In the genomic region with DNA sequence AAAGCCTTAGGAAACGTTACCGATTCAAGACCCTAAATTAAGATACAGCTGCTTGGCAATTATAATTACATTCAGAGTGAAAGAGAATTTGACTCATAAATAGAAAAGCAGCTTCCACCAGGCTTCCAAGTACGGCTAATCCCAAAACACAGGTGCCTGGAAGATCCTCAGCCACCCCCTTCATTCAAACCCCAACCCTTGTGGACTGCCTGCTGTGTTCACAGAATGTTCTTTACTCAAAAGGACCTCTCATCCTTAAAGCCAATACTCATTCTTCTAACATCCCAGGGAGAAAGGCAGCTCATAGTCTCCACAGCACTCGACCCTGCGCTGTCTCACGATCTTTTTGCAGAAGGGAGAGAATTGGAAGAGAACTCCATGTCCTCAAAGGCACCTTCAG, we compare ENCODE assay signal across 16 cellular contexts. TPM values are rescaled to one million over a fixed set of nuclear protein-coding genes. Genes with fewer than 3 reads are reported as not detected.
DNase-seq lines count a peak whose midpoint lies in the region; ATAC-seq and TF ChIP-seq lines count a peak whose summit lies in the region.
"Had no signal": no experiment of that assay in that cellular context is flagged by ENCODE, and none has a peak within 500 bp of the region (broad histone marks: within the 10 kb centered on the region; RNA-seq: fewer than 3 reads in every experiment).

No MANE protein-coding gene starts in this region.

- POLR2A ChIA-PET in WTC11 (lab: Charles Lee), result no interaction called here

- H3K27me3 ChIP-seq in neural progenitor cell, result no peaks in the 10 kb centered on the region
- H3K27me3 ChIP-seq: BE2C had no signal

- CTCF ChIA-PET in WTC11 (lab: Charles Lee), result interaction anchor here (1.0 kb wide), 1 partner anchor 23 kb away, joined by 3 read pairs; no protein-coding TSS in a partner anchor

- no peak overlapping the region for H3K4me3 Mint-ChIP-seq in WTC11
- H3K4me3 Mint-ChIP-seq in neural progenitor cell, result no peak overlapping the region
- H3K4me3 Mint-ChIP-seq: CD8-positive, alpha-beta memory T cell had no signal

- H4K20me1 ChIP-seq in neural progenitor cell (ENCODE audit: low read depth), result no peaks in the 10 kb centered on the region

- H3K4me1 ChIP-seq in neural progenitor cell, result peaks cover 29% of the 10 kb centered on the region
- H3K4me1 ChIP-seq: BE2C had no signal

- H3K36me3 Mint-ChIP-seq in WTC11 (peaks cover 13% of the 10 kb centered on the region; the same call in 1 of the 2 replicates), neural progenitor cell (peaks cover 27% of the 10 kb centered on the region)

- H3K36me3 ChIP-seq in neural progenitor cell, result no peaks in the 10 kb centered on the region

- H3K4me1 Mint-ChIP-seq in WTC11 (peaks cover 16% of the 10 kb centered on the region), neural progenitor cell (peaks cover 13% of the 10 kb centered on the region)
- H3K4me1 Mint-ChIP-seq: CD4-positive, CD25-positive, alpha-beta regulatory T cell; CD8-positive, alpha-beta memory T cell had no signal

- H3K9me3 Mint-ChIP-seq in WTC11, result no peaks in the 10 kb centered on the region
- H3K9me3 Mint-ChIP-seq in neural progenitor cell, result no peaks in the 10 kb centered on the region
- H3K9me3 Mint-ChIP-seq: CD4-positive, CD25-positive, alpha-beta regulatory T cell; CD8-positive, alpha-beta memory T cell had no signal

- peak overlapping the region; percentile 63 for H3K4me2 ChIP-seq in neural progenitor cell

- DNase-seq in WTC11 (ENCODE audit: low spot score) (no peak), iPS-NIHi11 (ENCODE audit: low spot score) (peak; percentile 30), neural progenitor cell (ENCODE audit: low spot score) (peak; percentile 76), NCI-H446 (lab: John Stamatoyannopoulos, UW) (no peak), DMS153 treated with DMSO at 0.1 percent for 48 hours (lab: John Stamatoyannopoulos, UW; ENCODE audit: unreplicated experiment) (no peak)
- DNase-seq in stimulated activated CD8-positive, alpha-beta memory T cell treated with anti-CD3 and anti-CD28 coated beads, Interleukin-4, amount 100 ng/mL, for 48 hours, result no peak
- DNase-seq: ACHN; BE2C; C1 segment of cervical spinal cord; CD4-positive, CD25-positive, alpha-beta regulatory T cell; CD8-positive, alpha-beta memory T cell; COR-L47; DMS 273 treated with DMSO at 0.1 percent for 48 hours; HCEC 1CT; IMR-90 had no signal

- H3K4me3 ChIP-seq in neural progenitor cell, result no peak overlapping the region

- H2AFZ ChIP-seq in neural progenitor cell (replicated peaks), result no peak overlapping the region

- H3K9me3 ChIP-seq in neural progenitor cell (ENCODE audit: low read depth), result no peaks in the 10 kb centered on the region
- H3K9me3 ChIP-seq: BE2C had no signal

- no peaks in the 10 kb centered on the region for H3K79me2 ChIP-seq in neural progenitor cell (ENCODE audit: low read depth)

- H3K27ac Mint-ChIP-seq in WTC11 (peak overlapping the region; percentile 22; the same call in 1 of the 2 replicates), neural progenitor cell (peak overlapping the region; percentile 86)
- H3K27ac Mint-ChIP-seq: CD8-positive, alpha-beta memory T cell had no signal

- H3K9ac ChIP-seq in neural progenitor cell, result no peak overlapping the region

- H3K27ac ChIP-seq in neural progenitor cell, result peak overlapping the region; percentile 91

- ATAC-seq in WTC11 (peak; percentile 43; the same call in 1 of the 2 replicates), HG03460 (IDR thresholded peaks at IDR 0.05; ENCODE audit: unreplicated experiment) (no peak)

- TF ChIP-seq CTCF in WTC11 (IDR thresholded peaks at IDR 0.05), result no peak
- no peak for TF ChIP-seq CTCF in neural progenitor cell (IDR thresholded peaks at IDR 0.05)

- H3K27me3 Mint-ChIP-seq in WTC11 (ENCODE audit: low read depth) (no peaks in the 10 kb centered on the region), neural progenitor cell (ENCODE audit: insufficient read depth, low read depth) (peaks cover 2% of the 10 kb centered on the region)
- H3K27me3 Mint-ChIP-seq: CD4-positive, CD25-positive, alpha-beta regulatory T cell had no signal

- peaks cover 22% of the 10 kb centered on the region for H3F3A ChIP-seq in neural progenitor cell (ENCODE audit: low read depth)

TF ChIP-seq in WTC11, 78 proteins besides CTCF, POLR2A, EP300 and RAD21:
- no peak for TF ChIP-seq RORB (CRISPR knock-in tag; IDR thresholded peaks at IDR 0.05)
- TF ChIP-seq, protein P1, sequence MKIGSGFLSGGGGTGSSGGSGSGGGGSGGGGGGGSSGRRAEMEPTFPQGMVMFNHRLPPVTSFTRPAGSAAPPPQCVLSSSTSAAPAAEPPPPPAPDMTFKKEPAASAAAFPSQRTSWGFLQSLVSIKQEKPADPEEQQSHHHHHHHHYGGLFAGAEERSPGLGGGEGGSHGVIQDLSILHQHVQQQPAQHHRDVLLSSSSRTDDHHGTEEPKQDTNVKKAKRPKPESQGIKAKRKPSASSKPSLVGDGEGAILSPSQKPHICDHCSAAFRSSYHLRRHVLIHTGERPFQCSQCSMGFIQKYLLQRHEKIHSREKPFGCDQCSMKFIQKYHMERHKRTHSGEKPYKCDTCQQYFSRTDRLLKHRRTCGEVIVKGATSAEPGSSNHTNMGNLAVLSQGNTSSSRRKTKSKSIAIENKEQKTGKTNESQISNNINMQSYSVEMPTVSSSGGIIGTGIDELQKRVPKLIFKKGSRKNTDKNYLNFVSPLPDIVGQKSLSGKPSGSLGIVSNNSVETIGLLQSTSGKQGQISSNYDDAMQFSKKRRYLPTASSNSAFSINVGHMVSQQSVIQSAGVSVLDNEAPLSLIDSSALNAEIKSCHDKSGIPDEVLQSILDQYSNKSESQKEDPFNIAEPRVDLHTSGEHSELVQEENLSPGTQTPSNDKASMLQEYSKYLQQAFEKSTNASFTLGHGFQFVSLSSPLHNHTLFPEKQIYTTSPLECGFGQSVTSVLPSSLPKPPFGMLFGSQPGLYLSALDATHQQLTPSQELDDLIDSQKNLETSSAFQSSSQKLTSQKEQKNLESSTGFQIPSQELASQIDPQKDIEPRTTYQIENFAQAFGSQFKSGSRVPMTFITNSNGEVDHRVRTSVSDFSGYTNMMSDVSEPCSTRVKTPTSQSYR (CRISPR knock-in tag; IDR thresholded peaks at IDR 0.05), result no peak
- no peak for TF ChIP-seq ZNF317 (CRISPR knock-in tag; IDR thresholded peaks at IDR 0.05; ENCODE audit: borderline replicate concordance, low read depth)
- TF ChIP-seq PRRX2 (CRISPR knock-in tag; IDR thresholded peaks at IDR 0.05), result no peak
- TF ChIP-seq NR3C1 (CRISPR knock-in tag; conservative IDR thresholded peaks at IDR 0.05; ENCODE audit: low read depth), result no peak
- no peak for TF ChIP-seq ZNF263 (CRISPR knock-in tag; IDR thresholded peaks at IDR 0.05; ENCODE audit: low read depth)
- no peak for TF ChIP-seq JUN (CRISPR knock-in tag; IDR thresholded peaks at IDR 0.05)
- no peak for TF ChIP-seq ZNF396 (CRISPR knock-in tag; IDR thresholded peaks at IDR 0.05; ENCODE audit: borderline replicate concordance)
- no peak for TF ChIP-seq MAX (CRISPR knock-in tag; IDR thresholded peaks at IDR 0.05)
- TF ChIP-seq ZNF512 (CRISPR knock-in tag; IDR thresholded peaks at IDR 0.05; ENCODE audit: borderline replicate concordance), result no peak
- no peak for TF ChIP-seq CREM (CRISPR knock-in tag; IDR thresholded peaks at IDR 0.05)
- no peak for TF ChIP-seq ATF6 (CRISPR knock-in tag; IDR thresholded peaks at IDR 0.05)

RNA-seq across cellular contexts. Expression of gene RNF32, which starts 32.9 kb away (rescaled TPM):
- 0.55 to 1.3 TPM (median 0.61 TPM) in 3 replicates for total RNA-seq in WTC11 (2021)
- 3.0 and 3.3 TPM in 2 replicates for total RNA-seq in neural progenitor cell (ENCODE audit: low replicate concordance)

Comparison
In these comparisons a context has a peak if more than half of its experiments do, and no peak if none do; other contexts are left out.
1. DNase-seq: peak in iPS-NIHi11 (single experiment) and neural progenitor cell (single experiment); none in WTC11 (single experiment), stimulated activated CD8-positive, alpha-beta memory T cell treated with anti-CD3 and anti-CD28 coated beads, Interleukin-4, amount 100 ng/mL, for 48 hours (single experiment), NCI-H446 (0 of 2) and DMS153 treated with DMSO at 0.1 percent for 48 hours (single experiment).